In the genomic region with DNA sequence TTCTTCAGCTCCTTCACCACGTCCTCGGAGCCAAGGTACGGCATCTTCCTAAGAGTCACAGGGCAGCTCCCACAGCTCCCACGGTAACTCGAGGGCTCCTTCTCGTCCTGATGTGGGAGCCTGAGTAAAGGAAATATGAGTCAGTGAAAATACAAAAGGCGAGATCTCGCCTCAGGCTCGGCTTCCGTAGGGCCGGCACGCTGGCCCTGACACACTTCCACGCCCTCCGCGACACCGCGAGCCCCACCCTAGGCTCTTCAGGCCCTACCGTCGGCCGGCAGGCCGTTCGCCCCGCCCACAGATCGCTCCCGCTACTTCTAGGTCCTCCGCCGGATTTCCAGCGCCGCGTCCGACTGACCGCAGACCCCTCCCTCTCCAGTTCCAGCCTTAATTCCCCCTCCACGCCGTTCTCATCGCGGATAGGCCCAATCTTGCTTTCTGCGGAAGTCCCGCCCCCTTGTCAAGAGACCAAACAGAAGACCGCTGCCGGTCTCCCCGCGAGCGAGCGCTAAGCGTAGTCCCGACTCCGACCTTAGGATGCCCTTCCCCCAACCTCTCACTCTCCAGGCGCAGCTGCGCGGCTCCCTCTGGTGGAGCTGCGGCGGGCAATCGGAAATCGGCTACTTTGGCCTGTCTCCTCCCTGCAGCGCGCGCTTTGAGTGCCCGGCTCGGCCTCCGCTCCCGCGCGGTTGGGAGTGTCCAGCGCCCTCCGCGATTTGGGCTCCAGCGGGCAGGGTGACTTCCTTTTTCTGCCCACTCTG, we compare ENCODE assay signal across 8 cellular contexts. TPM values are rescaled to one million over a fixed set of nuclear protein-coding genes. Genes with fewer than 3 reads are reported as not detected.
DNase-seq lines count a peak whose midpoint lies in the region; ATAC-seq, FAIRE-seq and TF ChIP-seq lines count a peak whose summit lies in the region.

TSS of gene AP4B1 (minus strand) at position 126 of the 761 bp plus-strand sequence. CDS start at position 44, 82 bp downstream.
TSS of gene DCLRE1B (plus strand) at position 653 of the 761 bp plus-strand sequence. CDS start 261 bp downstream, outside the sequence.

- TF ChIP-seq CTCF in keratinocyte (optimal IDR thresholded peaks at IDR 0.05 in 1 of 3, IDR thresholded peaks at IDR 0.05 in 1 of 3, conservative IDR thresholded peaks at IDR 0.05 in 1 of 3; ENCODE audit: extremely low read depth in 1 of 3, insufficient read depth in 2 of 3, low read length in 3 of 3) = peak; percentile 65 to 92 (median 91)

- peak; percentile 99 for DNase-seq in Ammon's horn (ENCODE audit: low spot score)
- DNase-seq in NCI-H446 treated with DMSO at 0.1 percent for 48 hours (lab: John Stamatoyannopoulos, UW) = peak; percentile 100
- DNase-seq in cerebellar nuclear complex (lab: John Stamatoyannopoulos, UW) = peak; percentile 93 to 97
- DNase-seq in keratinocyte (ENCODE audit: low read depth, low spot score) = peak; percentile 97
- peak; percentile 87 to 91 for DNase-seq in stimulated activated CD4-positive, alpha-beta T cell treated with anti-CD3 and anti-CD28 coated beads, Interleukin-15, amount 100 ng/mL, for 1 hour (ENCODE audit: low read depth in 1 of 2, low spot score in 1 of 2)

- peak within 1 kb of the TSS; percentile 86 for H3K27ac ChIP-seq in keratinocyte (ENCODE audit: control insufficient read depth, insufficient read depth, low read length)

- no peaks in the 10 kb centered on the region for H3K27me3 ChIP-seq in keratinocyte (ENCODE audit: control insufficient read depth, extremely low read depth, insufficient read depth, low read length)

- peaks cover 14% of the 10 kb centered on the region for H3K4me1 ChIP-seq in keratinocyte (ENCODE audit: control insufficient read depth, extremely low read depth, insufficient read depth, low read length)

- H2AFZ ChIP-seq in keratinocyte (ENCODE audit: control insufficient read depth, low read length) = peak within 1 kb of the TSS; percentile 98

- peak within 1 kb of the TSS; percentile 91 for H3K9ac ChIP-seq in keratinocyte (ENCODE audit: control insufficient read depth, extremely low read depth, insufficient read depth, low read length)

- no peaks in the 10 kb centered on the region for H3K9me1 ChIP-seq in keratinocyte (ENCODE audit: control insufficient read depth, extremely low read depth, insufficient read depth, low read length)

- H3K79me2 ChIP-seq in keratinocyte (ENCODE audit: control insufficient read depth, insufficient read depth, low read length) = peaks cover 16% of the 10 kb centered on the region

- H3K36me3 ChIP-seq in keratinocyte (ENCODE audit: control insufficient read depth in 2 of 2, extremely low read depth in 1 of 2, insufficient read depth in 2 of 2, low read length in 2 of 2) = peaks cover 3 to 14% of the 10 kb centered on the region in 2 experiments

- dilution Hi-C loops in keratinocyte (cut with MboI; ENCODE audit: extremely low pct_ligation_motif_present, low sequenced_read_pairs) = no loop called here

- peak within 1 kb of the TSS; percentile 95 for H3K4me2 ChIP-seq in keratinocyte (ENCODE audit: control insufficient read depth, extremely low read depth, insufficient read depth, low read depth, low read length)

- H3K4me3 ChIP-seq in keratinocyte (ENCODE audit: control insufficient read depth in 2 of 3, extremely low read depth in 1 of 3, insufficient read depth in 2 of 3, low read depth in 1 of 3, low read length in 3 of 3) = peak within 1 kb of the TSS; percentile 67 to 98 (median 86)

- H4K20me1 ChIP-seq in keratinocyte (ENCODE audit: control insufficient read depth, extremely low read depth, insufficient read depth, low read length) = no peaks in the 10 kb centered on the region

- peak; percentile 86 for ATAC-seq in GM19043 (IDR thresholded peaks at IDR 0.05; ENCODE audit: low read depth, unreplicated experiment)
- peak; percentile 86 for ATAC-seq in HG03378 (IDR thresholded peaks at IDR 0.05; ENCODE audit: unreplicated experiment)
- ATAC-seq in activated CD4-positive, CD25-positive, alpha-beta regulatory T cell treated with anti-CD3 and anti-CD28 coated beads, Interleukin-2, amount 50 U/mL, for 24 hours = peak; percentile 90 to 91

- peak; percentile 74 for FAIRE-seq in keratinocyte (lab: Jason Lieb, UNC)

- H3K9me3 ChIP-seq in keratinocyte (ENCODE audit: control insufficient read depth, low read depth, low read length) = no peaks in the 10 kb centered on the region

RNA-seq across cellular contexts. Expression of gene AP4B1, which starts in this region (rescaled TPM):
- polyA plus RNA-seq in keratinocyte = 11.6 to 16.9 TPM (median 16.5 TPM) in 3 replicates
- 11.1 TPM for polyA plus RNA-seq in keratinocyte (2011; ENCODE audit: low read depth)
- 6.6 and 9.4 TPM in 2 replicates for polyA plus RNA-seq in keratinocyte (2011; cell fraction: cytosol; rRNA removed)
- polyA plus RNA-seq in keratinocyte (2011; cell fraction: nucleus; rRNA removed) = 31.4 and 37.8 TPM in 2 replicates
- polyA plus RNA-seq in keratinocyte (2012; ENCODE audit: low replicate concordance) = 6.0 and 11.6 TPM in 2 replicates
- 8.7 to 20.2 TPM (median 15.6 TPM) in 3 replicates for polyA minus RNA-seq in keratinocyte
- 10.7 TPM for polyA minus RNA-seq in keratinocyte (2011; cell fraction: cytosol; rRNA and poly(A)+ RNA removed)
- polyA minus RNA-seq in keratinocyte (2011; cell fraction: nucleus; rRNA and poly(A)+ RNA removed) = 9.3 and 16.5 TPM in 2 replicates

RNA-seq across cellular contexts. Expression of gene DCLRE1B, which starts in this region (rescaled TPM):
- polyA plus RNA-seq in keratinocyte = 4.8 to 6.4 TPM (median 5.4 TPM) in 3 replicates
- 0.70 TPM for polyA plus RNA-seq in keratinocyte (2011; ENCODE audit: low read depth)
- 4.8 and 4.9 TPM in 2 replicates for polyA plus RNA-seq in keratinocyte (2011; cell fraction: cytosol; rRNA removed)
- polyA plus RNA-seq in keratinocyte (2011; cell fraction: nucleus; rRNA removed) = 4.5 and 5.0 TPM in 2 replicates
- 2.8 and 8.3 TPM in 2 replicates for polyA plus RNA-seq in keratinocyte (2012; ENCODE audit: low replicate concordance)
- polyA minus RNA-seq in keratinocyte = 5.8 to 11.7 TPM (median 6.4 TPM) in 3 replicates
- polyA minus RNA-seq in keratinocyte (2011; cell fraction: cytosol; rRNA and poly(A)+ RNA removed) = 2.9 TPM
- polyA minus RNA-seq in keratinocyte (2011; cell fraction: nucleus; rRNA and poly(A)+ RNA removed) = 3.1 and 4.3 TPM in 2 replicates

Comparison
In these comparisons a context has a peak if more than half of its experiments do, and no peak if none do; other contexts are left out.
1. Peak in every context shown above with its lines: DNase-seq, ATAC-seq, H3K4me3 ChIP-seq and H3K27ac ChIP-seq.